Comparison of ENCODE assay signal across 1 cellular context in the genomic region with DNA sequence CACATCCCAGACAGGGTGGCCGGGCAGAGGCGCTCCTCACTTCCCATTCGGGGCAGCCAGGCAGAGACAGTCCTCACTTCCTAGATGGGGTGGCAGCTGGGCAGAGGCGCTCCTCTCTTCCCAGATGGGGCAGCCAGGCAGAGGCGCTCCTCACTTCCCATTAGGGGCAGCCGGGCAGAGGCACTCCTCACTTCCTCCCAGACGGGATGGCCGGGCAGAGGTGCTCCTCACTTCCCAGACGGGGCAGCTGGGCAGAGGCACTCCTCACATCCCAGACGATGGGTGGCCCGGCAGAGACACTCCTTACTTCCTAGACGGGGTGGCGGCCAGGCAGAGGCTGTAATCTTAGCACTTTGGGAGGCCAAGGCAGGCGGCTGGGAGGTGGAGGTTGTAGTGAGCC. TPM values are rescaled to one million over a fixed set of nuclear protein-coding genes. Genes with fewer than 3 reads are reported as not detected.
"Had no signal": no experiment of that assay in that cellular context is flagged by ENCODE, and none has a peak within 500 bp of the region (broad histone marks: within the 10 kb centered on the region; RNA-seq: fewer than 3 reads in every experiment).

No MANE protein-coding gene starts in this region.

RNA-seq across cellular contexts. Expression of gene CASP6, which starts 24.3 kb away (rescaled TPM):
- total RNA-seq: ascending aorta had no signal
